In the genomic region with DNA sequence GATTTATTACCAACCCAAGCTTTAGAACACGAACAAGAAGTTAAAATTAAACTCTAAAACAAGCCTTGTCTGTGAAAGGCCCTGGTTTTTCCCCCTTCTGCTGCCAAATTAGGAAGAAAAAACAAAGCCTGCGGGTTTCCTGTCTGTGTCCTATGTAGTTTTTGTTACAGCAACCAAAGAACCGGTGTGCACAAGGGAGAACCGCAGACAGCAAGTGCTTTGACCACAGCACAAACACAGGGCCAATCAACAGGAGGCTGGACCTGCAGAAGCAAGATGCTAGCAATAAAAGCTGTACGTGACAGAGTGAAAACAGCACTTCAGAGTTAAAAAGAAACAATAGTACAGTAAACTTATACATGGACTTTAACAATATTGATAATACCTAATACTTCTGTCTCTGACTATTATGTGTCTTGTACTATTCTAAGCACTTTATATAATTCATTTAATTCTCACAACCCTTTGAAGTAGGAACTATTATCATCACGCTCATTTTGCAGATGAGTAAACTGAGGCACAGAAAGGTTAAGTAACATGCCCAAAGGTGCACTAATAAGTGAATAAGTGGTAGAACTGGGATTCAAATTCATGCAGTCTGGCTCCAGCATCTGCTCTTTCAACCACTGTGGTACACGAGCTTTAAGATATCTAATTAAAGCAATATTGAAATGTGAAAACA, we compare ENCODE assay signal across 8 cellular contexts.
DNase-seq lines count a peak whose midpoint lies in the region; ATAC-seq and TF ChIP-seq lines count a peak whose summit lies in the region.

No MANE protein-coding gene starts in this region.

- peaks cover 15% of the 10 kb centered on the region for H3K36me3 ChIP-seq in upper lobe of right lung

- intact Hi-C loops in upper lobe of right lung (cut with DNase I) = no loop called here

- no peaks in the 10 kb centered on the region for H3K27me3 Mint-ChIP-seq in T-helper 17 cell

- H3K27me3 ChIP-seq in upper lobe of right lung = no peaks in the 10 kb centered on the region

- H3K9me3 ChIP-seq in T-helper 17 cell (ENCODE audit: control insufficient read depth, low read length, poor library complexity, severe bottlenecking) (no peaks in the 10 kb centered on the region), upper lobe of right lung (no peaks in the 10 kb centered on the region)

- peaks cover 2% of the 10 kb centered on the region for H3K36me3 Mint-ChIP-seq in T-helper 17 cell (ENCODE audit: low read depth)

- no peak for TF ChIP-seq CTCF in upper lobe of right lung (IDR thresholded peaks at IDR 0.05)

- H3K4me1 ChIP-seq in upper lobe of right lung = peaks cover 65% of the 10 kb centered on the region

- H3K4me3 Mint-ChIP-seq in T-helper 17 cell = peak overlapping the region; percentile 94

- H3K4me3 ChIP-seq in upper lobe of right lung = no peak overlapping the region

- DNase-seq in AML-193 (lab: John Stamatoyannopoulos, UW) (peak; percentile 66 to 75), T-helper 17 cell (peak; percentile 31 to 67 (median 53)), caudate nucleus (lab: John Stamatoyannopoulos, UW) (peak in 6 of 61 donors; percentile 10 to 26 (median 20)), midbrain (lab: John Stamatoyannopoulos, UW) (peak; percentile 58), upper lobe of right lung (no peak), hepatic stellate cell (ENCODE audit: low spot score) (no peak)

- ATAC-seq in GM19043 (IDR thresholded peaks at IDR 0.05; ENCODE audit: low read depth, unreplicated experiment) (peak; percentile 47), HG03175 (IDR thresholded peaks at IDR 0.05; ENCODE audit: unreplicated experiment) (peak; percentile 49), T-helper 17 cell (peak; percentile 77), upper lobe of right lung (peak; percentile 53)

- H3K27ac ChIP-seq in caudate nucleus (ENCODE audit: low read depth, low read length) = peak overlapping the region; percentile 80
- H3K27ac ChIP-seq in upper lobe of right lung = peak overlapping the region; percentile 89

- peak overlapping the region; percentile 94 for H3K27ac Mint-ChIP-seq in T-helper 17 cell

- H3K4me1 Mint-ChIP-seq in T-helper 17 cell = peaks cover 75% of the 10 kb centered on the region

Comparison
In these comparisons a context has a peak if more than half of its experiments do, and no peak if none do; other contexts are left out.
1. DNase-seq: peak in AML-193 (2 of 2), T-helper 17 cell (3 of 3) and midbrain (single experiment); none in upper lobe of right lung (single experiment) and hepatic stellate cell (single experiment).
2. Peak in every context shown above with its lines, with median percentiles within 50 percentile points of each other: ATAC-seq.